Comparison of ENCODE assay signal across 2 cellular contexts in genomic region chr20:63085087-63085861, GRCh38.
A peak's percentile ranks its signal among the peaks of the same experiment; 100 is the strongest.
TF ChIP-seq lines count a peak whose summit lies in the region.

No MANE protein-coding gene starts in this region.

TF ChIP-seq in WTC11, 78 proteins besides CTCF, POLR2A, EP300 and RAD21 (continued from another document and continues in another):
- no peak for TF ChIP-seq ZSCAN18 (CRISPR knock-in tag; IDR thresholded peaks at IDR 0.05)
- no peak for TF ChIP-seq ATF1 (CRISPR knock-in tag; IDR thresholded peaks at IDR 0.05)
- TF ChIP-seq MLX (CRISPR knock-in tag; IDR thresholded peaks at IDR 0.05): no peak
- TF ChIP-seq ZNF232 (CRISPR knock-in tag; IDR thresholded peaks at IDR 0.05): no peak
- no peak for TF ChIP-seq NR2C2 (CRISPR knock-in tag; IDR thresholded peaks at IDR 0.05)
- TF ChIP-seq AFF4 (CRISPR knock-in tag; IDR thresholded peaks at IDR 0.05; ENCODE audit: borderline replicate concordance): no peak
- TF ChIP-seq E2F1 (CRISPR knock-in tag; IDR thresholded peaks at IDR 0.05): no peak
- TF ChIP-seq CDX4 (CRISPR knock-in tag; IDR thresholded peaks at IDR 0.05; ENCODE audit: borderline replicate concordance): no peak
- TF ChIP-seq ZNF219 (CRISPR knock-in tag; IDR thresholded peaks at IDR 0.05; ENCODE audit: borderline replicate concordance): no peak
- TF ChIP-seq USF1 (CRISPR knock-in tag; IDR thresholded peaks at IDR 0.05): no peak

TF ChIP-seq in HepG2, 621 proteins besides CTCF, POLR2A, EP300 and RAD21 (continued from another document):
- TF ChIP-seq ZNF280B (CRISPR knock-in tag; IDR thresholded peaks at IDR 0.05; ENCODE audit: borderline replicate concordance): peak; percentile 69; the same call in 1 of the 2 replicates
- 0 out of 2 replicates have a peak, but pooled peaks have one; percentile 10 for TF ChIP-seq TARDBP (CRISPR knock-in tag; IDR thresholded peaks at IDR 0.05)
- no peak for TF ChIP-seq ZNF652 (CRISPR knock-in tag; IDR thresholded peaks at IDR 0.05; ENCODE audit: borderline replicate concordance, low read depth)
- TF ChIP-seq EED (CRISPR knock-in tag; IDR thresholded peaks at IDR 0.05): peak; percentile 54; the same call in 1 of the 2 replicates
- no peak for TF ChIP-seq ETV5 (CRISPR knock-in tag; IDR thresholded peaks at IDR 0.05; ENCODE audit: borderline replicate concordance)
- TF ChIP-seq EZH2 (conservative IDR thresholded peaks at IDR 0.05; ENCODE audit: low read depth, low read length): peak; percentile 91
- TF ChIP-seq PBX2 (CRISPR knock-in tag; IDR thresholded peaks at IDR 0.05): no peak
- no peak for TF ChIP-seq NAIF1 (CRISPR knock-in tag; IDR thresholded peaks at IDR 0.05; ENCODE audit: borderline replicate concordance)
- no peak for TF ChIP-seq NRL (CRISPR knock-in tag; IDR thresholded peaks at IDR 0.05; ENCODE audit: borderline replicate concordance)
- no peak for TF ChIP-seq ZMAT5 (CRISPR knock-in tag; IDR thresholded peaks at IDR 0.05; ENCODE audit: borderline replicate concordance, low read depth)
- no peak for TF ChIP-seq CENPT (CRISPR knock-in tag; IDR thresholded peaks at IDR 0.05; ENCODE audit: low read depth)
- TF ChIP-seq KDM2A (CRISPR knock-in tag; IDR thresholded peaks at IDR 0.05; ENCODE audit: borderline replicate concordance, low read depth): no peak
- TF ChIP-seq ZNF251 (CRISPR knock-in tag; IDR thresholded peaks at IDR 0.05): no peak
- TF ChIP-seq ZBTB39 (CRISPR knock-in tag; IDR thresholded peaks at IDR 0.05): no peak
- TF ChIP-seq E2F2 (CRISPR knock-in tag; IDR thresholded peaks at IDR 0.05; ENCODE audit: borderline replicate concordance): no peak
- TF ChIP-seq ZSCAN31 (CRISPR knock-in tag; IDR thresholded peaks at IDR 0.05; ENCODE audit: low read depth): peak; percentile 39; the same call in 1 of the 2 replicates
- TF ChIP-seq ZNF160 (CRISPR knock-in tag; IDR thresholded peaks at IDR 0.05): no peak
- TF ChIP-seq SNAPC4 (CRISPR knock-in tag; IDR thresholded peaks at IDR 0.05): no peak
- TF ChIP-seq MTA1 (CRISPR knock-in tag; IDR thresholded peaks at IDR 0.05; ENCODE audit: borderline replicate concordance): peak; percentile 58; the same call in 1 of the 2 replicates
- TF ChIP-seq SMC3 (IDR thresholded peaks at IDR 0.05; ENCODE audit: low read length): no peak
- 0 out of 2 replicates have a peak, but pooled peaks have one; percentile 18 for TF ChIP-seq TBX2 (CRISPR knock-in tag; IDR thresholded peaks at IDR 0.05; ENCODE audit: borderline replicate concordance)
- peak; percentile 64 for TF ChIP-seq CREB1 (IDR thresholded peaks at IDR 0.05)
- TF ChIP-seq CREB1 (CRISPR knock-in tag; IDR thresholded peaks at IDR 0.05): no peak
- TF ChIP-seq DRAP1 (CRISPR knock-in tag; IDR thresholded peaks at IDR 0.05): no peak
- no peak for TF ChIP-seq CBX1 (IDR thresholded peaks at IDR 0.05; ENCODE audit: low read depth)
- TF ChIP-seq SALL1 (CRISPR knock-in tag; IDR thresholded peaks at IDR 0.05): peak; percentile 11; the same call in 1 of the 2 replicates
- TF ChIP-seq HIVEP1 (CRISPR knock-in tag; IDR thresholded peaks at IDR 0.05): 0 out of 2 replicates have a peak, but pooled peaks have one; percentile 22
- TF ChIP-seq DDIT3 (CRISPR knock-in tag; IDR thresholded peaks at IDR 0.05): no peak
- 0 out of 2 replicates have a peak, but pooled peaks have one; percentile 31 for TF ChIP-seq ZNF747 (CRISPR knock-in tag; IDR thresholded peaks at IDR 0.05; ENCODE audit: borderline replicate concordance)
- TF ChIP-seq ZBTB33 (CRISPR knock-in tag; IDR thresholded peaks at IDR 0.05): peak; percentile 97
- 0 out of 2 replicates have a peak, but pooled peaks have one; percentile 23 for TF ChIP-seq ZNF788 (CRISPR knock-in tag; IDR thresholded peaks at IDR 0.05; ENCODE audit: borderline replicate concordance)
- TF ChIP-seq ZFAT (CRISPR knock-in tag; conservative IDR thresholded peaks at IDR 0.05): no peak
- no peak for TF ChIP-seq ZNF766 (CRISPR knock-in tag; IDR thresholded peaks at IDR 0.05; ENCODE audit: borderline replicate concordance)
TF ChIP-seq in HepG2: peak in this region for 15.
